ENCODE assay signal across 10 cellular contexts in the genomic region with DNA sequence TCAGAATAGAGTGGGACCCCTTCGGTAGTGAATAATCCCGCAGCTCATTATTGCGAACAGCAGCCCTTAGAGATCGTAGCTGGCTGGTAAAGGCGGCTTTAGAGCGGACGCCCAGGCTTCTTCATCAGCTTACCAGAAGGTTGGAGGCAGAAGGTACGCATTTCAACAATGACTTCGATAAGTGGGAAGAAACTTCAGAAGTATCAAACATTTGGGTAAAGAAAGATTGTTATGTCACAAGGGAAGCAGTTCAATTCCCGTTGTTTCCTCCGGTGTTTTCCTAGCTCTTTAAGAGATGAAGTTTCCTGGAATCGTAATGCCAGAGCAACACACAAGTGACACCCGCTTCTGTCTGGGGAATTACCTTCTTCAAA.
A peak's percentile ranks its signal among the peaks of the same experiment; 100 is the strongest.
DNase-seq lines count a peak whose midpoint lies in the region; ATAC-seq and TF ChIP-seq lines count a peak whose summit lies in the region.
"Had no signal": no experiment of that assay in that cellular context is flagged by ENCODE, and none has a peak within 500 bp of the region (broad histone marks: within the 10 kb centered on the region; RNA-seq: fewer than 3 reads in every experiment).

No MANE protein-coding gene starts in this region.

- H3K27me3 ChIP-seq in esophagus muscularis mucosa: peaks cover 0 to 90% (median 33%) of the 10 kb centered on the region in 4 donors
- H3K27me3 ChIP-seq in ascending aorta: no peaks in the 10 kb centered on the region

- no peak for TF ChIP-seq CTCF in HFF-Myc (IDR thresholded peaks at IDR 0.05; ENCODE audit: low read depth, low read length, missing control alignments)
- no peak for TF ChIP-seq CTCF in esophagus muscularis mucosa (IDR thresholded peaks at IDR 0.05)
- TF ChIP-seq CTCF in ascending aorta (IDR thresholded peaks at IDR 0.05): no peak

- TF ChIP-seq POLR2A in esophagus muscularis mucosa (IDR thresholded peaks at IDR 0.05; ENCODE audit: low read depth): no peak

- H3K4me3 Mint-ChIP-seq in natural killer cell treated with Interleukin-12 subunit alpha and Interleukin-12 subunit beta and Interleukin-15 and Interleukin-18, amount 100 ng/mL, for 72 hours: no peak overlapping the region
- H3K4me3 Mint-ChIP-seq: effector memory CD8-positive, alpha-beta T cell had no signal

- 4% methylated on average over 13 of the region's 13 CpGs for WGBS in esophagus muscularis mucosa

- H3K4me3 ChIP-seq in HFF-Myc (replicated peaks; ENCODE audit: low read depth, low read length) (peak overlapping the region; percentile 47), iPS-11a (ENCODE audit: low read depth, low read length) (peak overlapping the region; percentile 83), esophagus muscularis mucosa (no peak overlapping the region), ascending aorta (no peak overlapping the region)

- H3K27ac ChIP-seq in esophagus muscularis mucosa (replicated peaks in 1 of 4) (no peak overlapping the region), ascending aorta (no peak overlapping the region)
- H3K27ac ChIP-seq: WERI-Rb-1 had no signal

- no peaks in the 10 kb centered on the region for H3K36me3 Mint-ChIP-seq in natural killer cell treated with Interleukin-12 subunit alpha and Interleukin-12 subunit beta and Interleukin-15 and Interleukin-18, amount 100 ng/mL, for 72 hours

- H3K9me3 ChIP-seq in esophagus muscularis mucosa (no peaks in the 10 kb centered on the region), ascending aorta (no peaks in the 10 kb centered on the region)

- H3K27ac Mint-ChIP-seq in natural killer cell treated with Interleukin-12 subunit alpha and Interleukin-12 subunit beta and Interleukin-15 and Interleukin-18, amount 100 ng/mL, for 72 hours: no peak overlapping the region
- H3K27ac Mint-ChIP-seq: effector memory CD8-positive, alpha-beta T cell had no signal

- TF ChIP-seq EP300 in esophagus muscularis mucosa (IDR thresholded peaks at IDR 0.05): no peak

- H3K9me3 Mint-ChIP-seq in natural killer cell treated with Interleukin-12 subunit alpha and Interleukin-12 subunit beta and Interleukin-15 and Interleukin-18, amount 100 ng/mL, for 72 hours: no peaks in the 10 kb centered on the region
- H3K9me3 Mint-ChIP-seq: effector memory CD8-positive, alpha-beta T cell had no signal

- H3K36me3 ChIP-seq in esophagus muscularis mucosa: no peaks in the 10 kb centered on the region
- H3K36me3 ChIP-seq in ascending aorta: no peaks in the 10 kb centered on the region
- H3K36me3 ChIP-seq: WERI-Rb-1 had no signal

- intact Hi-C loops in esophagus muscularis mucosa (cut with DNase I): no loop called here
- intact Hi-C loops in ascending aorta (cut with DNase I): no loop called here

- no peaks in the 10 kb centered on the region for H3K4me1 Mint-ChIP-seq in natural killer cell treated with Interleukin-12 subunit alpha and Interleukin-12 subunit beta and Interleukin-15 and Interleukin-18, amount 100 ng/mL, for 72 hours (ENCODE audit: low read depth in 2 of 2)

- peaks cover 25 to 34% of the 10 kb centered on the region in 2 donors for H3K27me3 Mint-ChIP-seq in natural killer cell treated with Interleukin-12 subunit alpha and Interleukin-12 subunit beta and Interleukin-15 and Interleukin-18, amount 100 ng/mL, for 72 hours

- DNase-seq in DMS 273 (lab: John Stamatoyannopoulos, UW; ENCODE audit: unreplicated experiment): peak; percentile 84
- DNase-seq in HFF-Myc (ENCODE audit: extremely low read depth, low read depth): no peak
- peak; percentile 45 for DNase-seq in RPMI8226
- no peak for DNase-seq in DMS114 treated with DMSO at 0.1 percent for 48 hours (lab: John Stamatoyannopoulos, UW; ENCODE audit: unreplicated experiment)
- no peak for DNase-seq in esophagus muscularis mucosa (ENCODE audit: extremely low spot score)
- no peak for DNase-seq in ascending aorta (ENCODE audit: low spot score in 2 of 2)
- no peak for DNase-seq in natural killer cell treated with Interleukin-12 subunit alpha and Interleukin-12 subunit beta and Interleukin-15 and Interleukin-18, amount 100 ng/mL, for 72 hours (ENCODE audit: low spot score)

- no peak for ATAC-seq in natural killer cell treated with Interleukin-12 subunit alpha and Interleukin-12 subunit beta and Interleukin-15 and Interleukin-18, amount 100 ng/mL, for 72 hours

- peaks cover 3 to 11% (median 8%) of the 10 kb centered on the region in 4 donors for H3K4me1 ChIP-seq in esophagus muscularis mucosa
- no peaks in the 10 kb centered on the region for H3K4me1 ChIP-seq in ascending aorta

Comparison
In these comparisons a context has a peak if more than half of its experiments do, and no peak if none do; other contexts are left out.
1. DNase-seq: peak in DMS 273 (single experiment) and RPMI8226 (single experiment); none in HFF-Myc (single experiment), DMS114 treated with DMSO at 0.1 percent for 48 hours (single experiment), esophagus muscularis mucosa (single experiment), ascending aorta (0 of 2) and natural killer cell treated with Interleukin-12 subunit alpha and Interleukin-12 subunit beta and Interleukin-15 and Interleukin-18, amount 100 ng/mL, for 72 hours (single experiment).
2. H3K4me3 ChIP-seq: peak in HFF-Myc (single experiment) and iPS-11a (single experiment); none in esophagus muscularis mucosa (0 of 4) and ascending aorta (0 of 2).